In the genomic region with DNA sequence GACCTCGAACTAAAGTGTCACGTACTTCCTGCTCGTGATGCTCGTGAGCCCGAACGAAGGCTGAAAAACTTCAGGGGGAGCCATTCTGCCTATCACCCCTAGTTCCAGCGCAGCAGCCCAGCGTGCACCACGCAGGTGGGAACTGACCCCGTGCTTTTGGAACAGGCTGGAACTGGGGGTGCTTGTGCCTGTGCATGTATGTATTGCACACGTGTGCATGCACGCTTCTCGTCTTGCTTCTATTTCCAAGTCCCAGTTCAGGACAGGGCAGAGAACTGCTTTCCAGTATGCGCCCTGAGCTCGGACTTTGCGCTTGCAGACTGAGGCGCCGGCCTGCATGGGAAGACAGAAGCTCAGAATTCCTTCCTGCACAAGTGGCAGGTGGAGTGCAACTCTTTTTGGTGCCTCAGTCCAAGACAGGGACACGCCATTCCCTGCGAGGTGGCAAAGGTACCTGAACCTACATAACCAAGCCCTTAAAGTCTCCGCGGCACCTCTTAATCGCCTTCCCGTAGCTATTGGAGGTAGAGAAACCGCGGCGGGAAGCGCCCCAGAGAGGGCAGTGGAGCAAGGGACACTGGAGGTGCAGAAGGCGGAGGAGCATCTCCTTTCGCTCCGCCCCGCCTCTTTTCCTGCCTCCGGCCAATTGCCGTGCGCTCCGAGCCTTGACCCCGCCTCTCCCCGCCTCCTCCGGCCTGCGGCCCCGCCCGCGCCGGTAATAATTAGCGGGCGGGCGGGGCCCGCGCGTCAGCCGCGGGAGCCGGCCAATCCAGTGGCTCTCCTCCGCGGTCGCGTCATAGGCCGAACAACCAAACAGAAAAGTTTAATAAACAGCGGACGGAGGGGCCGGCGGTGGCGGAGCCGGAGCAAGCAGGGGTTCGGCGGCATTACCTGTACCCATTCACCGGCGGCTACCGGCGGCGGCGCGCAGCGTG, we compare ENCODE assay signal across 1 cellular context.
TF ChIP-seq lines count a peak whose summit lies in the region.

A gene (plus strand): TSS at position 826 of the 935 bp plus-strand sequence. CDS start 60,669 bp downstream, outside the sequence.

TF ChIP-seq in K562, 482 proteins besides CTCF, POLR2A, EP300 and RAD21 (continued from another document and continues in another):
- TF ChIP-seq, protein P1, sequence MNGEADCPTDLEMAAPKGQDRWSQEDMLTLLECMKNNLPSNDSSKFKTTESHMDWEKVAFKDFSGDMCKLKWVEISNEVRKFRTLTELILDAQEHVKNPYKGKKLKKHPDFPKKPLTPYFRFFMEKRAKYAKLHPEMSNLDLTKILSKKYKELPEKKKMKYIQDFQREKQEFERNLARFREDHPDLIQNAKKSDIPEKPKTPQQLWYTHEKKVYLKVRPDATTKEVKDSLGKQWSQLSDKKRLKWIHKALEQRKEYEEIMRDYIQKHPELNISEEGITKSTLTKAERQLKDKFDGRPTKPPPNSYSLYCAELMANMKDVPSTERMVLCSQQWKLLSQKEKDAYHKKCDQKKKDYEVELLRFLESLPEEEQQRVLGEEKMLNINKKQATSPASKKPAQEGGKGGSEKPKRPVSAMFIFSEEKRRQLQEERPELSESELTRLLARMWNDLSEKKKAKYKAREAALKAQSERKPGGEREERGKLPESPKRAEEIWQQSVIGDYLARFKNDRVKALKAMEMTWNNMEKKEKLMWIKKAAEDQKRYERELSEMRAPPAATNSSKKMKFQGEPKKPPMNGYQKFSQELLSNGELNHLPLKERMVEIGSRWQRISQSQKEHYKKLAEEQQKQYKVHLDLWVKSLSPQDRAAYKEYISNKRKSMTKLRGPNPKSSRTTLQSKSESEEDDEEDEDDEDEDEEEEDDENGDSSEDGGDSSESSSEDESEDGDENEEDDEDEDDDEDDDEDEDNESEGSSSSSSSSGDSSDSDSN (IDR thresholded peaks at IDR 0.05; ENCODE audit: borderline replicate concordance in 1 of 2, low read depth in 2 of 2, low read length in 2 of 2) = peak; percentile 42 to 47; a peak in 2 of 4 replicates
- TF ChIP-seq SRF (CRISPR knock-in tag; IDR thresholded peaks at IDR 0.05) (no peak), MYC (IDR thresholded peaks at IDR 0.05; ENCODE audit: low read depth, low read length) (no peak; the same call in 1 of the 2 replicates), MYC (CRISPR knock-in tag; IDR thresholded peaks at IDR 0.05; ENCODE audit: borderline replicate concordance, low read depth) (0 out of 2 replicates have a peak, but pooled peaks have one; percentile 31), ZNF41 (CRISPR knock-in tag; conservative IDR thresholded peaks at IDR 0.05) (no peak), ZBTB17 (CRISPR knock-in tag; IDR thresholded peaks at IDR 0.05) (0 out of 2 replicates have a peak, but pooled peaks have one; percentile 54), ZNF316 (IDR thresholded peaks at IDR 0.05) (no peak), FOXP1 (CRISPR knock-in tag; IDR thresholded peaks at IDR 0.05) (no peak), BCOR (IDR thresholded peaks at IDR 0.05) (peak; percentile 53; the same call in 1 of the 2 replicates), HNRNPLL (IDR thresholded peaks at IDR 0.05; ENCODE audit: low read depth, low read length, poor library complexity, severe bottlenecking) (peak; percentile 72), CBX3 (IDR thresholded peaks at IDR 0.05; ENCODE audit: borderline replicate concordance in 1 of 2, low read length in 2 of 2) (no peak), CREB1 (IDR thresholded peaks at IDR 0.05) (peak; percentile 77), CREB1 (CRISPR knock-in tag; IDR thresholded peaks at IDR 0.05) (peak; percentile 56; the same call in 1 of the 2 replicates), NUFIP1 (IDR thresholded peaks at IDR 0.05; ENCODE audit: partially characterized antibody) (no peak), IRF2 (CRISPR knock-in tag; IDR thresholded peaks at IDR 0.05) (no peak), ZNF232 (CRISPR knock-in tag; IDR thresholded peaks at IDR 0.05) (no peak), NR4A1 (CRISPR knock-in tag; IDR thresholded peaks at IDR 0.05) (no peak), NR4A1 (tag; IDR thresholded peaks at IDR 0.05) (no peak), ZNF146 (CRISPR knock-in tag; IDR thresholded peaks at IDR 0.05; ENCODE audit: unreplicated experiment) (no peak), SMARCC2 (IDR thresholded peaks at IDR 0.05; ENCODE audit: low read depth) (no peak), ZNF347 (CRISPR knock-in tag; IDR thresholded peaks at IDR 0.05; ENCODE audit: low read depth) (no peak), ZNF3 (CRISPR knock-in tag; IDR thresholded peaks at IDR 0.05) (no peak), POLR2B (IDR thresholded peaks at IDR 0.05; ENCODE audit: low read depth, partially characterized antibody) (peak; percentile 58), ARID1B (IDR thresholded peaks at IDR 0.05) (0 out of 2 replicates have a peak, but pooled peaks have one; percentile 16), KDM2B (CRISPR knock-in tag; IDR thresholded peaks at IDR 0.05) (peak; percentile 56; the same call in 1 of the 2 replicates), CHD4 (IDR thresholded peaks at IDR 0.05; ENCODE audit: insufficient read depth, insufficient replicate concordance, low read depth, low read length, poor library complexity, severe bottlenecking) (no peak), YBX1 (IDR thresholded peaks at IDR 0.05) (no peak)
- TF ChIP-seq, protein P2, sequence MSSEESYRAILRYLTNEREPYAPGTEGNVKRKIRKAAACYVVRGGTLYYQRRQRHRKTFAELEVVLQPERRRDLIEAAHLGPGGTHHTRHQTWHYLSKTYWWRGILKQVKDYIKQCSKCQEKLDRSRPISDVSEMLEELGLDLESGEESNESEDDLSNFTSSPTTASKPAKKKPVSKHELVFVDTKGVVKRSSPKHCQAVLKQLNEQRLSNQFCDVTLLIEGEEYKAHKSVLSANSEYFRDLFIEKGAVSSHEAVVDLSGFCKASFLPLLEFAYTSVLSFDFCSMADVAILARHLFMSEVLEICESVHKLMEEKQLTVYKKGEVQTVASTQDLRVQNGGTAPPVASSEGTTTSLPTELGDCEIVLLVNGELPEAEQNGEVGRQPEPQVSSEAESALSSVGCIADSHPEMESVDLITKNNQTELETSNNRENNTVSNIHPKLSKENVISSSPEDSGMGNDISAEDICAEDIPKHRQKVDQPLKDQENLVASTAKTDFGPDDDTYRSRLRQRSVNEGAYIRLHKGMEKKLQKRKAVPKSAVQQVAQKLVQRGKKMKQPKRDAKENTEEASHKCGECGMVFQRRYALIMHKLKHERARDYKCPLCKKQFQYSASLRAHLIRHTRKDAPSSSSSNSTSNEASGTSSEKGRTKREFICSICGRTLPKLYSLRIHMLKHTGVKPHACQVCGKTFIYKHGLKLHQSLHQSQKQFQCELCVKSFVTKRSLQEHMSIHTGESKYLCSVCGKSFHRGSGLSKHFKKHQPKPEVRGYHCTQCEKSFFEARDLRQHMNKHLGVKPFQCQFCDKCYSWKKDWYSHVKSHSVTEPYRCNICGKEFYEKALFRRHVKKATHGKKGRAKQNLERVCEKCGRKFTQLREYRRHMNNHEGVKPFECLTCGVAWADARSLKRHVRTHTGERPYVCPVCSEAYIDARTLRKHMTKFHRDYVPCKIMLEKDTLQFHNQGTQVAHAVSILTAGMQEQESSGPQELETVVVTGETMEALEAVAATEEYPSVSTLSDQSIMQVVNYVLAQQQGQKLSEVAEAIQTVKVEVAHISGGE (CRISPR knock-in tag; IDR thresholded peaks at IDR 0.05) = no peak; a peak in 1 of 6 replicates
- TF ChIP-seq, protein P3, sequence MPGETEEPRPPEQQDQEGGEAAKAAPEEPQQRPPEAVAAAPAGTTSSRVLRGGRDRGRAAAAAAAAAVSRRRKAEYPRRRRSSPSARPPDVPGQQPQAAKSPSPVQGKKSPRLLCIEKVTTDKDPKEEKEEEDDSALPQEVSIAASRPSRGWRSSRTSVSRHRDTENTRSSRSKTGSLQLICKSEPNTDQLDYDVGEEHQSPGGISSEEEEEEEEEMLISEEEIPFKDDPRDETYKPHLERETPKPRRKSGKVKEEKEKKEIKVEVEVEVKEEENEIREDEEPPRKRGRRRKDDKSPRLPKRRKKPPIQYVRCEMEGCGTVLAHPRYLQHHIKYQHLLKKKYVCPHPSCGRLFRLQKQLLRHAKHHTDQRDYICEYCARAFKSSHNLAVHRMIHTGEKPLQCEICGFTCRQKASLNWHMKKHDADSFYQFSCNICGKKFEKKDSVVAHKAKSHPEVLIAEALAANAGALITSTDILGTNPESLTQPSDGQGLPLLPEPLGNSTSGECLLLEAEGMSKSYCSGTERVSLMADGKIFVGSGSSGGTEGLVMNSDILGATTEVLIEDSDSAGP (CRISPR knock-in tag; IDR thresholded peaks at IDR 0.05) = no peak
- TF ChIP-seq, protein P4, sequence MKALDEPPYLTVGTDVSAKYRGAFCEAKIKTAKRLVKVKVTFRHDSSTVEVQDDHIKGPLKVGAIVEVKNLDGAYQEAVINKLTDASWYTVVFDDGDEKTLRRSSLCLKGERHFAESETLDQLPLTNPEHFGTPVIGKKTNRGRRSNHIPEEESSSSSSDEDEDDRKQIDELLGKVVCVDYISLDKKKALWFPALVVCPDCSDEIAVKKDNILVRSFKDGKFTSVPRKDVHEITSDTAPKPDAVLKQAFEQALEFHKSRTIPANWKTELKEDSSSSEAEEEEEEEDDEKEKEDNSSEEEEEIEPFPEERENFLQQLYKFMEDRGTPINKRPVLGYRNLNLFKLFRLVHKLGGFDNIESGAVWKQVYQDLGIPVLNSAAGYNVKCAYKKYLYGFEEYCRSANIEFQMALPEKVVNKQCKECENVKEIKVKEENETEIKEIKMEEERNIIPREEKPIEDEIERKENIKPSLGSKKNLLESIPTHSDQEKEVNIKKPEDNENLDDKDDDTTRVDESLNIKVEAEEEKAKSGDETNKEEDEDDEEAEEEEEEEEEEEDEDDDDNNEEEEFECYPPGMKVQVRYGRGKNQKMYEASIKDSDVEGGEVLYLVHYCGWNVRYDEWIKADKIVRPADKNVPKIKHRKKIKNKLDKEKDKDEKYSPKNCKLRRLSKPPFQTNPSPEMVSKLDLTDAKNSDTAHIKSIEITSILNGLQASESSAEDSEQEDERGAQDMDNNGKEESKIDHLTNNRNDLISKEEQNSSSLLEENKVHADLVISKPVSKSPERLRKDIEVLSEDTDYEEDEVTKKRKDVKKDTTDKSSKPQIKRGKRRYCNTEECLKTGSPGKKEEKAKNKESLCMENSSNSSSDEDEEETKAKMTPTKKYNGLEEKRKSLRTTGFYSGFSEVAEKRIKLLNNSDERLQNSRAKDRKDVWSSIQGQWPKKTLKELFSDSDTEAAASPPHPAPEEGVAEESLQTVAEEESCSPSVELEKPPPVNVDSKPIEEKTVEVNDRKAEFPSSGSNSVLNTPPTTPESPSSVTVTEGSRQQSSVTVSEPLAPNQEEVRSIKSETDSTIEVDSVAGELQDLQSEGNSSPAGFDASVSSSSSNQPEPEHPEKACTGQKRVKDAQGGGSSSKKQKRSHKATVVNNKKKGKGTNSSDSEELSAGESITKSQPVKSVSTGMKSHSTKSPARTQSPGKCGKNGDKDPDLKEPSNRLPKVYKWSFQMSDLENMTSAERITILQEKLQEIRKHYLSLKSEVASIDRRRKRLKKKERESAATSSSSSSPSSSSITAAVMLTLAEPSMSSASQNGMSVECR (CRISPR knock-in tag; IDR thresholded peaks at IDR 0.05) = 0 out of 2 replicates have a peak, but pooled peaks have one; percentile 51
- TF ChIP-seq, protein P5, sequence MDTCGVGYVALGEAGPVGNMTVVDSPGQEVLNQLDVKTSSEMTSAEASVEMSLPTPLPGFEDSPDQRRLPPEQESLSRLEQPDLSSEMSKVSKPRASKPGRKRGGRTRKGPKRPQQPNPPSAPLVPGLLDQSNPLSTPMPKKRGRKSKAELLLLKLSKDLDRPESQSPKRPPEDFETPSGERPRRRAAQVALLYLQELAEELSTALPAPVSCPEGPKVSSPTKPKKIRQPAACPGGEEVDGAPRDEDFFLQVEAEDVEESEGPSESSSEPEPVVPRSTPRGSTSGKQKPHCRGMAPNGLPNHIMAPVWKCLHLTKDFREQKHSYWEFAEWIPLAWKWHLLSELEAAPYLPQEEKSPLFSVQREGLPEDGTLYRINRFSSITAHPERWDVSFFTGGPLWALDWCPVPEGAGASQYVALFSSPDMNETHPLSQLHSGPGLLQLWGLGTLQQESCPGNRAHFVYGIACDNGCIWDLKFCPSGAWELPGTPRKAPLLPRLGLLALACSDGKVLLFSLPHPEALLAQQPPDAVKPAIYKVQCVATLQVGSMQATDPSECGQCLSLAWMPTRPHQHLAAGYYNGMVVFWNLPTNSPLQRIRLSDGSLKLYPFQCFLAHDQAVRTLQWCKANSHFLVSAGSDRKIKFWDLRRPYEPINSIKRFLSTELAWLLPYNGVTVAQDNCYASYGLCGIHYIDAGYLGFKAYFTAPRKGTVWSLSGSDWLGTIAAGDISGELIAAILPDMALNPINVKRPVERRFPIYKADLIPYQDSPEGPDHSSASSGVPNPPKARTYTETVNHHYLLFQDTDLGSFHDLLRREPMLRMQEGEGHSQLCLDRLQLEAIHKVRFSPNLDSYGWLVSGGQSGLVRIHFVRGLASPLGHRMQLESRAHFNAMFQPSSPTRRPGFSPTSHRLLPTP (IDR thresholded peaks at IDR 0.05; ENCODE audit: borderline replicate concordance, extremely low read depth, insufficient read length) = no peak
- TF ChIP-seq, protein P6, sequence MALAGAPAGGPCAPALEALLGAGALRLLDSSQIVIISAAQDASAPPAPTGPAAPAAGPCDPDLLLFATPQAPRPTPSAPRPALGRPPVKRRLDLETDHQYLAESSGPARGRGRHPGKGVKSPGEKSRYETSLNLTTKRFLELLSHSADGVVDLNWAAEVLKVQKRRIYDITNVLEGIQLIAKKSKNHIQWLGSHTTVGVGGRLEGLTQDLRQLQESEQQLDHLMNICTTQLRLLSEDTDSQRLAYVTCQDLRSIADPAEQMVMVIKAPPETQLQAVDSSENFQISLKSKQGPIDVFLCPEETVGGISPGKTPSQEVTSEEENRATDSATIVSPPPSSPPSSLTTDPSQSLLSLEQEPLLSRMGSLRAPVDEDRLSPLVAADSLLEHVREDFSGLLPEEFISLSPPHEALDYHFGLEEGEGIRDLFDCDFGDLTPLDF (CRISPR knock-in tag; IDR thresholded peaks at IDR 0.05) = no peak
- TF ChIP-seq, protein P7, sequence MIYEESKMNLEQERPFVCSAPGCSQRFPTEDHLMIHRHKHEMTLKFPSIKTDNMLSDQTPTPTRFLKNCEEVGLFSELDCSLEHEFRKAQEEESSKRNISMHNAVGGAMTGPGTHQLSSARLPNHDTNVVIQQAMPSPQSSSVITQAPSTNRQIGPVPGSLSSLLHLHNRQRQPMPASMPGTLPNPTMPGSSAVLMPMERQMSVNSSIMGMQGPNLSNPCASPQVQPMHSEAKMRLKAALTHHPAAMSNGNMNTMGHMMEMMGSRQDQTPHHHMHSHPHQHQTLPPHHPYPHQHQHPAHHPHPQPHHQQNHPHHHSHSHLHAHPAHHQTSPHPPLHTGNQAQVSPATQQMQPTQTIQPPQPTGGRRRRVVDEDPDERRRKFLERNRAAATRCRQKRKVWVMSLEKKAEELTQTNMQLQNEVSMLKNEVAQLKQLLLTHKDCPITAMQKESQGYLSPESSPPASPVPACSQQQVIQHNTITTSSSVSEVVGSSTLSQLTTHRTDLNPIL (CRISPR knock-in tag; IDR thresholded peaks at IDR 0.05) = no peak
- TF ChIP-seq, protein P8, sequence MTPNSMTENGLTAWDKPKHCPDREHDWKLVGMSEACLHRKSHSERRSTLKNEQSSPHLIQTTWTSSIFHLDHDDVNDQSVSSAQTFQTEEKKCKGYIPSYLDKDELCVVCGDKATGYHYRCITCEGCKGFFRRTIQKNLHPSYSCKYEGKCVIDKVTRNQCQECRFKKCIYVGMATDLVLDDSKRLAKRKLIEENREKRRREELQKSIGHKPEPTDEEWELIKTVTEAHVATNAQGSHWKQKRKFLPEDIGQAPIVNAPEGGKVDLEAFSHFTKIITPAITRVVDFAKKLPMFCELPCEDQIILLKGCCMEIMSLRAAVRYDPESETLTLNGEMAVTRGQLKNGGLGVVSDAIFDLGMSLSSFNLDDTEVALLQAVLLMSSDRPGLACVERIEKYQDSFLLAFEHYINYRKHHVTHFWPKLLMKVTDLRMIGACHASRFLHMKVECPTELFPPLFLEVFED (CRISPR knock-in tag; conservative IDR thresholded peaks at IDR 0.05) = no peak
